In the genomic region with DNA sequence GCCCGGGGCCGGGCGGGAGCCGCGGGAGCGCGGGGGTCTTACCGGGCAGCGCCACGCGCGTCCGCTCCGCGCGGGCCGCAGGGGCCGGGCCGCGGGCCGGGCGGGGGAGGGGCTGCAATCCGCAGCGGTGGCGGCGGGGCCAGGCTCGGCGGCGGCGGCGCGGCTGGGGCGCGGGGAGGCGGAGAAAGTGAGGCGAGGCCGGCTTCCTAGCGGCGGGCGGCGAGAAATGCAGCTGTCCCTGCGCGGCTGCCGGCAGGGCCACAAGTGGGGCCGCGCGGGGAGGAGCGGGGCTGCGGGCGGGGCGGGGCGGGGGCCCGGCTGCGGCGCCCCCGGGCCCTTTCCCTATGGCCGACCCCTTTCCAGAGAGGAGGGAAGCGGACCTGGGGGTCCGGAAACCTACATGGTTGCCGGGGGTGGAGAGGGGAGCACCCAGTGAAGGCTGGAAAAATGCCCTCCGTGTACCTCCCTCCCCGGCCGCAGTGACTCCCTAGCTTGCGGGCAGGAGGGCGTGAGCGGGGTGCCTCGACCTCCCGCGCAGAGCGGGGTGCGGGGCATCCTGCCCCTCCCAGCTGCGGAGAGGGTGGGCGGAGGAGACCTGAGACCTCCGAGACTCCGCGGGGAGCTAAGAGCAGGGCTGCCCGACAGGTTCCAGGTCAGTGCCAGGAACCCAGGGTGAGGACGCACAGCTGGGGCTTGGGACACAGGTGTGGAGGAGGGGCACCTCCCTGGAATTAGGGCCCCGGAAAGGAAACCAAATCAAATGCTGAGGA, we compare ENCODE assay signal across 1 cellular context.
A peak's percentile ranks its signal among the peaks of the same experiment; 100 is the strongest.
TF ChIP-seq lines count a peak whose summit lies in the region.

A gene with protein sequence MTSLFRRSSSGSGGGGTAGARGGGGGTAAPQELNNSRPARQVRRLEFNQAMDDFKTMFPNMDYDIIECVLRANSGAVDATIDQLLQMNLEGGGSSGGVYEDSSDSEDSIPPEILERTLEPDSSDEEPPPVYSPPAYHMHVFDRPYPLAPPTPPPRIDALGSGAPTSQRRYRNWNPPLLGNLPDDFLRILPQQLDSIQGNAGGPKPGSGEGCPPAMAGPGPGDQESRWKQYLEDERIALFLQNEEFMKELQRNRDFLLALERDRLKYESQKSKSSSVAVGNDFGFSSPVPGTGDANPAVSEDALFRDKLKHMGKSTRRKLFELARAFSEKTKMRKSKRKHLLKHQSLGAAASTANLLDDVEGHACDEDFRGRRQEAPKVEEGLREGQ (minus strand): TSS at position 230 of the 770 bp plus-strand sequence. CDS start 69,848 bp downstream, outside the sequence.

TF ChIP-seq in SK-N-SH, 30 proteins besides CTCF, POLR2A, EP300 and RAD21 (continued from another document):
- TF ChIP-seq SMC3 (IDR thresholded peaks at IDR 0.05; ENCODE audit: low read depth, low read length) (peak; percentile 23; the same call in 1 of the 2 replicates), TAF1 (IDR thresholded peaks at IDR 0.05; ENCODE audit: borderline replicate concordance, low read depth, low read length) (peak; percentile 55; the same call in 1 of the 2 replicates), SIN3A (IDR thresholded peaks at IDR 0.05; ENCODE audit: borderline replicate concordance, low read depth, low read length) (no peak), MXI1 (IDR thresholded peaks at IDR 0.05; ENCODE audit: low read depth, low read length) (peak; percentile 24; the same call in 1 of the 2 replicates), ELF1 (IDR thresholded peaks at IDR 0.05) (no peak), YY1 (IDR thresholded peaks at IDR 0.05; ENCODE audit: low read depth) (no peak), FOSL2 (IDR thresholded peaks at IDR 0.05; ENCODE audit: borderline replicate concordance, low read depth) (no peak), TCF12 (IDR thresholded peaks at IDR 0.05) (0 out of 2 replicates have a peak, but pooled peaks have one; percentile 16), RFX5 (IDR thresholded peaks at IDR 0.05; ENCODE audit: low read length) (no peak), NRF1 (IDR thresholded peaks at IDR 0.05; ENCODE audit: low read depth, low read length) (no peak), POLR2AphosphoS5 (IDR thresholded peaks at IDR 0.05; ENCODE audit: low read depth, low read length) (no peak)
- TF ChIP-seq, protein P1, sequence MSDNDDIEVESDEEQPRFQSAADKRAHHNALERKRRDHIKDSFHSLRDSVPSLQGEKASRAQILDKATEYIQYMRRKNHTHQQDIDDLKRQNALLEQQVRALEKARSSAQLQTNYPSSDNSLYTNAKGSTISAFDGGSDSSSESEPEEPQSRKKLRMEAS (IDR thresholded peaks at IDR 0.05; ENCODE audit: low read depth), result peak; percentile 34; the same call in 1 of the 2 replicates
- TF ChIP-seq, protein P2, sequence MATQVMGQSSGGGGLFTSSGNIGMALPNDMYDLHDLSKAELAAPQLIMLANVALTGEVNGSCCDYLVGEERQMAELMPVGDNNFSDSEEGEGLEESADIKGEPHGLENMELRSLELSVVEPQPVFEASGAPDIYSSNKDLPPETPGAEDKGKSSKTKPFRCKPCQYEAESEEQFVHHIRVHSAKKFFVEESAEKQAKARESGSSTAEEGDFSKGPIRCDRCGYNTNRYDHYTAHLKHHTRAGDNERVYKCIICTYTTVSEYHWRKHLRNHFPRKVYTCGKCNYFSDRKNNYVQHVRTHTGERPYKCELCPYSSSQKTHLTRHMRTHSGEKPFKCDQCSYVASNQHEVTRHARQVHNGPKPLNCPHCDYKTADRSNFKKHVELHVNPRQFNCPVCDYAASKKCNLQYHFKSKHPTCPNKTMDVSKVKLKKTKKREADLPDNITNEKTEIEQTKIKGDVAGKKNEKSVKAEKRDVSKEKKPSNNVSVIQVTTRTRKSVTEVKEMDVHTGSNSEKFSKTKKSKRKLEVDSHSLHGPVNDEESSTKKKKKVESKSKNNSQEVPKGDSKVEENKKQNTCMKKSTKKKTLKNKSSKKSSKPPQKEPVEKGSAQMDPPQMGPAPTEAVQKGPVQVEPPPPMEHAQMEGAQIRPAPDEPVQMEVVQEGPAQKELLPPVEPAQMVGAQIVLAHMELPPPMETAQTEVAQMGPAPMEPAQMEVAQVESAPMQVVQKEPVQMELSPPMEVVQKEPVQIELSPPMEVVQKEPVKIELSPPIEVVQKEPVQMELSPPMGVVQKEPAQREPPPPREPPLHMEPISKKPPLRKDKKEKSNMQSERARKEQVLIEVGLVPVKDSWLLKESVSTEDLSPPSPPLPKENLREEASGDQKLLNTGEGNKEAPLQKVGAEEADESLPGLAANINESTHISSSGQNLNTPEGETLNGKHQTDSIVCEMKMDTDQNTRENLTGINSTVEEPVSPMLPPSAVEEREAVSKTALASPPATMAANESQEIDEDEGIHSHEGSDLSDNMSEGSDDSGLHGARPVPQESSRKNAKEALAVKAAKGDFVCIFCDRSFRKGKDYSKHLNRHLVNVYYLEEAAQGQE (IDR thresholded peaks at IDR 0.05; ENCODE audit: low read depth, low read length), result no peak
